In genomic region chr14:73143003-73143402, GRCh38 we compare ENCODE assay signal across 15 cellular contexts. TPM values are rescaled to one million over a fixed set of nuclear protein-coding genes. Genes with fewer than 3 reads are reported as not detected.
A peak's percentile ranks its signal among the peaks of the same experiment; 100 is the strongest.
DNase-seq lines count a peak whose midpoint lies in the region; ATAC-seq and TF ChIP-seq lines count a peak whose summit lies in the region.
"Had no signal": no experiment of that assay in that cellular context is flagged by ENCODE, and none has a peak within 500 bp of the region (broad histone marks: within the 10 kb centered on the region; RNA-seq: fewer than 3 reads in every experiment).

No MANE protein-coding gene starts in this region.

- H3K18ac ChIP-seq in mesendoderm (ENCODE audit: low read length), result no peak overlapping the region

- H3K4me3 ChIP-seq in mesendoderm (ENCODE audit: low read length) (no peak overlapping the region), left ventricle myocardium inferior (no peak overlapping the region)
- H3K4me3 ChIP-seq: MG63 had no signal

- no peak overlapping the region for H3K9ac ChIP-seq in mesendoderm (ENCODE audit: low read length)

- no peak for DNase-seq in activated CD4-positive, alpha-beta T cell treated with anti-CD3 and anti-CD28 coated beads, Interleukin-2, amount 10 ng/mL, durations not matched to agents 24 days and 14 days
- DNase-seq in activated CD4-positive, alpha-beta T cell treated with anti-CD3 and anti-CD28 coated beads, Interleukin-2, amount 50 U/mL, for 48 hours, result no peak
- DNase-seq in mesendoderm, result no peak
- no peak for DNase-seq in left ventricle myocardium inferior
- DNase-seq: activated CD4-positive, alpha-beta T cell treated with anti-CD3 and anti-CD28 coated beads for 4 hours; DMS79 treated with DMSO at 0.1 percent for 48 hours; MG63; NCI-H524; Right ventricle myocardium superior; stimulated activated CD4-positive, alpha-beta T cell treated with anti-CD3 and anti-CD28 coated beads, Interleukin-15, amount 100 ng/mL, for 24 hours; stimulated activated naive CD4-positive, alpha-beta T cell had no signal

- H2BK120ac ChIP-seq in mesendoderm (ENCODE audit: low read depth, low read length), result no peak overlapping the region

- no peaks in the 10 kb centered on the region for H3K9me3 Mint-ChIP-seq in activated CD4-positive, alpha-beta T cell treated with anti-CD3 and anti-CD28 coated beads, Interleukin-2, amount 10 ng/mL, durations not matched to agents 24 days and 14 days
- no peaks in the 10 kb centered on the region for H3K9me3 Mint-ChIP-seq in brain

- H3K4me2 ChIP-seq in mesendoderm (ENCODE audit: low read length), result no peak overlapping the region

- H3K4me1 Mint-ChIP-seq in activated CD4-positive, alpha-beta T cell treated with anti-CD3 and anti-CD28 coated beads, Interleukin-2, amount 10 ng/mL, durations not matched to agents 24 days and 14 days, result peaks cover 29% of the 10 kb centered on the region
- H3K4me1 Mint-ChIP-seq in brain, result peaks cover 41% of the 10 kb centered on the region

- peaks cover 11% of the 10 kb centered on the region for H3K79me1 ChIP-seq in mesendoderm (ENCODE audit: low read length)

- H3K27me3 ChIP-seq in mesendoderm (ENCODE audit: insufficient read depth, low read length, poor library complexity) (no peaks in the 10 kb centered on the region), left ventricle myocardium inferior (ENCODE audit: low read depth) (no peaks in the 10 kb centered on the region)
- H3K27me3 ChIP-seq: MG63 had no signal

- H2BK5ac ChIP-seq in mesendoderm (ENCODE audit: low read length), result no peak overlapping the region

- H4K5ac ChIP-seq in mesendoderm (ENCODE audit: low read length), result no peak overlapping the region

- no peak for ATAC-seq in HG03469 (IDR thresholded peaks at IDR 0.05; ENCODE audit: unreplicated experiment)
- no peak for ATAC-seq in GM18873 (IDR thresholded peaks at IDR 0.05; ENCODE audit: low FRiP score, unreplicated experiment)

- no peak for TF ChIP-seq CTCF in brain (conservative IDR thresholded peaks at IDR 0.05)
- TF ChIP-seq CTCF in left ventricle myocardium inferior (IDR thresholded peaks at IDR 0.05; ENCODE audit: borderline replicate concordance), result no peak

- peaks cover 6% of the 10 kb centered on the region for H3K79me2 ChIP-seq in mesendoderm (ENCODE audit: control insufficient read depth, insufficient read depth, low read length)

- intact Hi-C loops in activated CD4-positive, alpha-beta T cell treated with anti-CD3 and anti-CD28 coated beads, Interleukin-2, amount 10 ng/mL, durations not matched to agents 24 days and 14 days (cut with micrococcal nuclease), result no loop called here
- intact Hi-C loops in left ventricle myocardium inferior (cut with micrococcal nuclease), result no loop called here

- H2BK15ac ChIP-seq in mesendoderm (replicated peaks; ENCODE audit: low read depth), result no peak overlapping the region

- H3K4ac ChIP-seq in mesendoderm (ENCODE audit: low read depth, low read length), result no peak overlapping the region

- H3K4me1 ChIP-seq in mesendoderm (ENCODE audit: control insufficient read depth, low read depth, low read length) (no peaks in the 10 kb centered on the region), left ventricle myocardium inferior (peaks cover 27% of the 10 kb centered on the region)

- peaks cover 14% of the 10 kb centered on the region for H3K36me3 Mint-ChIP-seq in activated CD4-positive, alpha-beta T cell treated with anti-CD3 and anti-CD28 coated beads, Interleukin-2, amount 10 ng/mL, durations not matched to agents 24 days and 14 days (ENCODE audit: low read depth)
- peaks cover 21% of the 10 kb centered on the region for H3K36me3 Mint-ChIP-seq in brain

- H3K27ac ChIP-seq in mesendoderm (ENCODE audit: low read depth, low read length) (peak overlapping the region; percentile 44), temporal lobe (ENCODE audit: low read depth, low read length) (peak overlapping the region; percentile 99), left ventricle myocardium inferior (replicated peaks) (no peak overlapping the region)

- H3K9me3 ChIP-seq in left ventricle myocardium inferior (replicated peaks), result no peaks in the 10 kb centered on the region
- H3K9me3 ChIP-seq: MG63 had no signal

- peak overlapping the region; percentile 75 for H3K27ac Mint-ChIP-seq in activated CD4-positive, alpha-beta T cell treated with anti-CD3 and anti-CD28 coated beads, Interleukin-2, amount 10 ng/mL, durations not matched to agents 24 days and 14 days
- H3K27ac Mint-ChIP-seq in brain, result peak overlapping the region in 4 of 5 experiments; percentile 29 to 88 (median 68)

- WGBS in mesendoderm (ENCODE audit: extremely low coverage, insufficient coverage, low lambda C conversion rate), result no CpG with 5 or more reads among the region's 5 CpGs

- H3K23ac ChIP-seq in mesendoderm (ENCODE audit: low read length), result peak overlapping the region; percentile 45

- H3K36me3 ChIP-seq in mesendoderm (ENCODE audit: control insufficient read depth, insufficient read depth, low read length) (no peaks in the 10 kb centered on the region), left ventricle myocardium inferior (peaks cover 2% of the 10 kb centered on the region)
- H3K36me3 ChIP-seq: MG63 had no signal

- no peak overlapping the region for H2AK5ac ChIP-seq in mesendoderm (ENCODE audit: low read length)

- H3K4me3 Mint-ChIP-seq in activated CD4-positive, alpha-beta T cell treated with anti-CD3 and anti-CD28 coated beads, Interleukin-2, amount 10 ng/mL, durations not matched to agents 24 days and 14 days, result peak overlapping the region; percentile 10
- H3K4me3 Mint-ChIP-seq in brain, result peak overlapping the region in 2 of 5 experiments; percentile 47 to 71

- no peaks in the 10 kb centered on the region for H3K27me3 Mint-ChIP-seq in activated CD4-positive, alpha-beta T cell treated with anti-CD3 and anti-CD28 coated beads, Interleukin-2, amount 10 ng/mL, durations not matched to agents 24 days and 14 days
- no peaks in the 10 kb centered on the region for H3K27me3 Mint-ChIP-seq in brain

- peak overlapping the region; percentile 8 for H3K56ac ChIP-seq in mesendoderm (ENCODE audit: low read length)

- H4K8ac ChIP-seq in mesendoderm (ENCODE audit: low read depth, low read length), result no peak overlapping the region

RNA-seq across cellular contexts. Expression of gene PSEN1, which starts 6.7 kb away (rescaled TPM):
- total RNA-seq in activated CD4-positive, alpha-beta T cell treated with anti-CD3 and anti-CD28 coated beads, Interleukin-2, amount 10 ng/mL, durations not matched to agents 24 days and 14 days, result 34.1 and 39.1 TPM in 2 replicates
- polyA plus RNA-seq in brain (ENCODE audit: insufficient read depth, low read depth, low replicate concordance), result 58.5 TPM
- 20.8 TPM for polyA plus RNA-seq in mesendoderm (2013, experiment 1 of 2)
- 21.7 TPM for polyA plus RNA-seq in mesendoderm (2013, experiment 2 of 2)
- total RNA-seq in temporal lobe, result 52.9 TPM
- 25.2 TPM for total RNA-seq in left ventricle myocardium inferior
